In genomic region chr3:148991219-148992026, GRCh38 we compare ENCODE assay signal across 8 cellular contexts. TPM values are rescaled to one million over a fixed set of nuclear protein-coding genes. Genes with fewer than 3 reads are reported as not detected.
DNase-seq lines count a peak whose midpoint lies in the region; ATAC-seq and TF ChIP-seq lines count a peak whose summit lies in the region.

Gene GYG1 (plus strand): TSS chr3:148991540. CDS start chr3:148991641, 101 bp downstream.

- TF ChIP-seq CTCF in OCI-LY7 (conservative IDR thresholded peaks at IDR 0.05; ENCODE audit: low read length) (peak; percentile 80), mucosa of descending colon (IDR thresholded peaks at IDR 0.05) (no peak)

- no peaks in the 10 kb centered on the region for H3K9me2 ChIP-seq in OCI-LY7 (ENCODE audit: insufficient read depth, low read length)

- H3K4me3 ChIP-seq in OCI-LY7 (ENCODE audit: low read depth, low read length, poor library complexity, severe bottlenecking) (peak within 1 kb of the TSS; percentile 81), mucosa of descending colon (peak within 1 kb of the TSS; percentile 94)

- H3K4me2 ChIP-seq in OCI-LY7 (ENCODE audit: low read length), result peak within 1 kb of the TSS; percentile 82

- no peaks in the 10 kb centered on the region for H4K20me1 ChIP-seq in OCI-LY7 (ENCODE audit: insufficient read depth, low read length)

- peaks cover 27% of the 10 kb centered on the region; the same call in 1 of the 2 replicates for H3K36me3 ChIP-seq in OCI-LY7 (ENCODE audit: insufficient read depth, low read length)
- no peaks in the 10 kb centered on the region for H3K36me3 ChIP-seq in mucosa of descending colon (ENCODE audit: low read depth)

- peaks cover 4% of the 10 kb centered on the region; the same call in 1 of the 2 replicates for H3K79me2 ChIP-seq in OCI-LY7 (ENCODE audit: insufficient read depth, low read depth, low read length)

- intact Hi-C loops in OCI-LY7 (cut with micrococcal nuclease; ENCODE audit: unreplicated experiment) (loop anchor here (1.0 to 5.0 kb wide), 5 partner anchors 95 to 1416 kb away; partner anchors contain the start of genes HLTF, HPS3, RNF13 and TSC22D2), mucosa of descending colon (cut with DNase I, micrococcal nuclease) (no loop called here)

- peak within 1 kb of the TSS; percentile 100 for H2AFZ ChIP-seq in OCI-LY7 (ENCODE audit: low read length)

- POLR2A ChIA-PET in OCI-LY7 (lab: Charles Lee), result interaction anchor here (0.6 to 2.1 kb wide), 15 partner anchors 9 to 154 kb away, joined by 3 to 8 read pairs (median 4); partner anchors contain the start of genes HLTF and HPS3

- H3K4me1 ChIP-seq in OCI-LY7 (ENCODE audit: insufficient read depth, low read length, poor library complexity, severe bottlenecking) (peaks cover 20% of the 10 kb centered on the region), mucosa of descending colon (ENCODE audit: low read depth) (peaks cover 9% of the 10 kb centered on the region)

- BruUV-seq in OCI-LY7 (replicated peaks; lab: Mats Ljungman, UMichigan), result no TSS peak

- H3K27ac ChIP-seq in OCI-LY7 (ENCODE audit: low read depth, low read length, poor library complexity, severe bottlenecking) (peak within 1 kb of the TSS; percentile 50), epithelial cell of prostate (peak within 1 kb of the TSS; percentile 51)

- no peaks in the 10 kb centered on the region for H3K9me3 ChIP-seq in OCI-LY7 (ENCODE audit: low read length)
- H3K9me3 ChIP-seq in mucosa of descending colon, result no peaks in the 10 kb centered on the region

- CTCF ChIA-PET in OCI-LY7 (lab: Charles Lee; ENCODE audit: unreplicated experiment), result interaction anchor here (0.7 to 1.2 kb wide), 3 partner anchors 38 to 287 kb away, joined by 3 read pairs; no protein-coding TSS in a partner anchor

- ATAC-seq in GM19397 (IDR thresholded peaks at IDR 0.05; ENCODE audit: unreplicated experiment) (peak; percentile 90), HG03565 (IDR thresholded peaks at IDR 0.05; ENCODE audit: unreplicated experiment) (peak; percentile 85), mucosa of descending colon (peak; percentile 95)

- DNase-seq in CMK (ENCODE audit: low read depth) (peak; percentile 32), OCI-LY7 (ENCODE audit: low spot score) (peak; percentile 88), activated T-cell treated with anti-CD3 and anti-CD28 coated beads for 24 hours (ENCODE audit: low read depth) (peak; percentile 72), epithelial cell of prostate (ENCODE audit: low read depth, low spot score) (no peak), mucosa of descending colon (peak; percentile 79 to 89 (median 87))
- DNase-seq in stimulated activated CD8-positive, alpha-beta memory T cell treated with anti-CD3 and anti-CD28 coated beads, Interleukin-4, amount 100 ng/mL, for 4 hours (ENCODE audit: low read depth in 2 of 2, low spot score in 1 of 2), result peak; percentile 53 to 66

RNA-seq across cellular contexts. Expression of gene GYG1, which starts in this region (rescaled TPM):
- total RNA-seq in OCI-LY7 (2014; rRNA removed; shearing (Covaris generic)), result 9.6 and 11.5 TPM in 2 replicates
- total RNA-seq in OCI-LY7 (2022) (53.6 and 54.5 TPM in 2 replicates), mucosa of descending colon (100 to 1,000 TPM in 1 of 3 donors, 10 to 100 TPM in 2; 16.6 to 132 (median 26.1) TPM)
